ENCODE assay signal across 22 cellular contexts in the genomic region with DNA sequence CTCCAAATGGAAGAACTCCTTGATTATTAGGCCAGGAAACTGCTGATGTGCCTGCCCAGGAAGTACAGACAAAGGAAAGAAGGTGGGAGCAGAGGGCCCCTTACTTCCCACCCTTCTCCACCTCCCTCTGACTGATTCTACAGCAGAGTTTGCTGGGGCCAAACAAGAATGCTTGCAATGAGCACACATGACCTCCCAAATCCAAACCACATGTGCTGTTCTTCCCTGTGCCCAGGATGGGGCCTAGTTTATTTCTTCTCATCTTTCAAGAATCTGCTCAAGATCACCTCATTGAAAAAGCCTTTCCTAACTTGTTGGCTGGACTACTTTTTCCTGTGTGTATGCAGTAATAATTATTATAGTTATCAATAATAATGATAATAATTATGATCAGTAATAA.
"Had no signal": no experiment of that assay in that cellular context is flagged by ENCODE, and none has a peak within 500 bp of the region (broad histone marks: within the 10 kb centered on the region; RNA-seq: fewer than 3 reads in every experiment).

No MANE protein-coding gene starts in this region.

- ATAC-seq: HepG2 had no signal

- H3K4me3 ChIP-seq: SJSA1, SK-N-MC had no signal

- DNase-seq: IMR-90, Karpas-422, KG1, MM.1S, NCI-H1092 treated with DMSO at 0.1 percent for 48 hours, NCI-H1436, NCI-H187, NCI-H2029, NCI-H2081 treated with DMSO at 0.1 percent for 48 hours, NCI-H2171, NCI-H226, NCI-H446, NCI-H510A, NCI-H524 treated with DMSO at 0.1 percent for 48 hours, NCI-H69, NCI-H774, Right ventricle myocardium superior, RPMI8226, SIG-M5 had no signal
